ENCODE assay signal across 25 cellular contexts in genomic region chr11:7307836-7308235, GRCh38. TPM values are rescaled to one million over a fixed set of nuclear protein-coding genes. Genes with fewer than 3 reads are reported as not detected.
DNase-seq lines count a peak whose midpoint lies in the region; ATAC-seq, FAIRE-seq and TF ChIP-seq lines count a peak whose summit lies in the region.
"Had no signal": no experiment of that assay in that cellular context is flagged by ENCODE, and none has a peak within 500 bp of the region (broad histone marks: within the 10 kb centered on the region; RNA-seq: fewer than 3 reads in every experiment).

No MANE protein-coding gene starts in this region.

- TF ChIP-seq CTCF in GM13976 (IDR thresholded peaks at IDR 0.05; ENCODE audit: borderline replicate concordance, control extremely low read depth, extremely low read depth, insufficient read depth, missing control alignments) (no peak), GM12878 (IDR thresholded peaks at IDR 0.05 in 2 of 3, conservative IDR thresholded peaks at IDR 0.05 in 1 of 3; ENCODE audit: control insufficient read depth in 2 of 3, extremely low read depth in 1 of 3, insufficient read depth in 1 of 3, low read depth in 3 of 3, low read length in 3 of 3) (no peak), thyroid gland (IDR thresholded peaks at IDR 0.05) (no peak)

- H3K9ac ChIP-seq in GM12878 (ENCODE audit: control insufficient read depth, insufficient read depth, low read length) = no peak overlapping the region

- no peak overlapping the region for H3K27ac ChIP-seq in GM12878 (ENCODE audit: control insufficient read depth, insufficient read depth)
- no peak overlapping the region for H3K27ac ChIP-seq in thyroid gland
- H3K27ac ChIP-seq: brain microvascular endothelial cell, C4-2B, coronary artery, suprapubic skin had no signal

- H3K9me3 ChIP-seq in GM12878 (replicated peaks; ENCODE audit: control insufficient read depth, insufficient read depth, low read length) (no peaks in the 10 kb centered on the region), thyroid gland (no peaks in the 10 kb centered on the region)
- H3K9me3 ChIP-seq: MG63, suprapubic skin had no signal

- no peak overlapping the region; the same call in 1 of the 2 replicates for H3K4me2 ChIP-seq in GM12878 (ENCODE audit: control insufficient read depth, insufficient read depth)

- peak; percentile 38 for DNase-seq in GM13976 (ENCODE audit: low spot score)
- DNase-seq in GM12878 (ENCODE audit: low read depth, low spot score) = peak; percentile 21
- DNase-seq in thyroid gland = no peak
- no peak for DNase-seq in SW 1271 (lab: John Stamatoyannopoulos, UW)
- DNase-seq: activated naive CD8-positive, alpha-beta T cell treated with anti-CD3 and anti-CD28 coated beads, Interleukin-2, amount 10 ng/mL, durations not matched to agents 7 days and 5 days; brain microvascular endothelial cell; DMS 273 treated with DMSO at 0.1 percent for 48 hours; HFFc6; hippocampal formation; MG63; NCI-H187; occipital lobe; right cardiac atrium; RPMI8226 had no signal

- RAD21 ChIA-PET in GM12878 (lab: Charles Lee; ENCODE audit: unreplicated experiment) = no interaction called here

- no peaks in the 10 kb centered on the region for H3K79me2 ChIP-seq in GM12878 (ENCODE audit: control insufficient read depth, insufficient read depth, low read length)

- peak; percentile 56 for FAIRE-seq in GM12878 (lab: Jason Lieb, UNC)
- FAIRE-seq: G401.6, keratinocyte had no signal

- H4K20me1 ChIP-seq in GM12878 (ENCODE audit: control insufficient read depth, insufficient read depth) = no peaks in the 10 kb centered on the region

- ATAC-seq in GM21526 (IDR thresholded peaks at IDR 0.05; ENCODE audit: low FRiP score, unreplicated experiment) (peak; percentile 78), HG03095 (IDR thresholded peaks at IDR 0.05; ENCODE audit: unreplicated experiment) (peak; percentile 80), GM12878 (peak; percentile 80), GM19455 (IDR thresholded peaks at IDR 0.05; ENCODE audit: unreplicated experiment) (no peak), HG03571 (IDR thresholded peaks at IDR 0.05; ENCODE audit: unreplicated experiment) (no peak)
- ATAC-seq: right cardiac atrium had no signal

- in situ Hi-C loops in GM13976 (cut with MboI; ENCODE audit: low sequenced_read_pairs, unreplicated experiment) = no loop called here
- in situ Hi-C loops in GM12878 (cut with MboI) = no loop called here

- H3K4me1 ChIP-seq in GM12878 (ENCODE audit: control insufficient read depth, insufficient read depth, low read length) (no peaks in the 10 kb centered on the region; the same call in 1 of the 2 replicates), thyroid gland (no peaks in the 10 kb centered on the region)
- H3K4me1 ChIP-seq: suprapubic skin had no signal

- 0% methylated on average over 2 of the region's 2 CpGs for whole genome bisulfite sequencing in GM12878 (ENCODE audit: insufficient coverage, insufficient replicate concordance, low lambda C conversion rate, missing lambda C conversion rate)
- WGBS in thyroid gland, 2 donors = 81 to 83% methylated on average over 2 of the region's 2 CpGs

- SMC1A ChIA-PET in GM12878 (lab: Charles Lee; ENCODE audit: uncharacterized antibody, unreplicated experiment) = no interaction called here

- no peak for TF ChIP-seq RAD21 in GM12878 (IDR thresholded peaks at IDR 0.05; ENCODE audit: insufficient read depth, low read depth, low read length)

- TF ChIP-seq EP300 in GM12878 (IDR thresholded peaks at IDR 0.05; ENCODE audit: borderline replicate concordance in 1 of 2, control insufficient read depth in 1 of 2, low read depth in 2 of 2, low read length in 2 of 2) = no peak

- H3K27me3 ChIP-seq in GM12878 (replicated peaks in 1 of 2; ENCODE audit: control insufficient read depth in 2 of 2, insufficient read depth in 2 of 2, low read length in 1 of 2) (no peaks in the 10 kb centered on the region), thyroid gland (no peaks in the 10 kb centered on the region)
- H3K27me3 ChIP-seq: brain microvascular endothelial cell, MG63, suprapubic skin had no signal

- intact Hi-C loops in GM12878 (cut with micrococcal nuclease; ENCODE audit: unreplicated experiment) = no loop called here
- intact Hi-C loops in thyroid gland (cut with DNase I) = no loop called here

- CTCF ChIA-PET in GM12878 (lab: Yijun Ruan, JAX) = no interaction called here

- POLR2A ChIA-PET in GM12878 (lab: Charles Lee) = no interaction called here

- BruUV-seq in GM12878 (replicated peaks; lab: Mats Ljungman, UMichigan) = no TSS peak

- H3K4me3 ChIP-seq in GM12878 (no peak overlapping the region), thyroid gland (replicated peaks in 1 of 3) (no peak overlapping the region)
- H3K4me3 ChIP-seq: coronary artery, MG63, suprapubic skin had no signal

- H3K36me3 ChIP-seq in GM12878 (ENCODE audit: control insufficient read depth in 2 of 2, insufficient read depth in 2 of 2, low read length in 1 of 2) (no peaks in the 10 kb centered on the region), thyroid gland (no peaks in the 10 kb centered on the region)
- H3K36me3 ChIP-seq: brain microvascular endothelial cell, MG63, suprapubic skin had no signal

- no peak for TF ChIP-seq POLR2A in GM12878 (IDR thresholded peaks at IDR 0.05; ENCODE audit: low read depth, low read length)
- no peak for TF ChIP-seq POLR2A in thyroid gland (IDR thresholded peaks at IDR 0.05)

- no peak overlapping the region for H2AFZ ChIP-seq in GM12878 (ENCODE audit: control insufficient read depth, low read depth, low read length)

TF ChIP-seq in GM12878, 131 proteins besides CTCF, POLR2A, EP300 and RAD21 (continues in another document):
- TF ChIP-seq HDAC2 (IDR thresholded peaks at IDR 0.05) (no peak), NR2F1 (conservative IDR thresholded peaks at IDR 0.05) (no peak), PRDM15 (CRISPR knock-in tag; IDR thresholded peaks at IDR 0.05) (no peak), TCF12 (IDR thresholded peaks at IDR 0.05; ENCODE audit: low read depth, low read length) (no peak), CREB1 (IDR thresholded peaks at IDR 0.05; ENCODE audit: low read depth) (no peak), POU2F2 (IDR thresholded peaks at IDR 0.05; ENCODE audit: borderline replicate concordance, low read depth, low read length) (no peak), CHD2 (IDR thresholded peaks at IDR 0.05; ENCODE audit: borderline replicate concordance, low read depth, low read length) (no peak), ESRRA (IDR thresholded peaks at IDR 0.05; ENCODE audit: low read length) (no peak), EED (IDR thresholded peaks at IDR 0.05; ENCODE audit: low read depth) (peak; percentile 77), KAT2A (conservative IDR thresholded peaks at IDR 0.05; ENCODE audit: control insufficient read depth, low read depth, low read length) (no peak), RUNX3 (IDR thresholded peaks at IDR 0.05; ENCODE audit: low read length) (peak; percentile 57), HDAC6 (IDR thresholded peaks at IDR 0.05; ENCODE audit: unreplicated experiment) (no peak)

RNA-seq across cellular contexts. Expression of gene SYT9, which starts 56.1 kb away (rescaled TPM):
- not detected in 2 replicates for total RNA-seq in GM12878 (2013; cell fraction: nucleolus; rRNA removed)
- total RNA-seq in GM12878 (2014; rRNA removed) (not detected in 2 replicates), GM12878 (2014; rRNA removed; fragmentation: Illumina TruSeq; extraction: Trizol) (not detected in 2 replicates), GM12878 (2021) (not detected in 2 replicates), thyroid gland (1 to 10 TPM; 1.3 to 7.6 (median 4.2) TPM)
- not detected for polyA plus RNA-seq in GM12878 (2011; ENCODE audit: low read depth)
- polyA plus RNA-seq in GM12878 (2011; rRNA removed) (not detected in 2 replicates), GM12878 (2014; fragmentation: Illumina TruSeq; extraction: Trizol) (not detected in 2 replicates), GM12878 (2014; fragmentation: Nextera tagmentation; extraction: Ambion mirVana) (under 1 TPM in 1 of 2 experiments, not detected in 1; 0.03 TPM), GM12878 (2014; rRNA removed) (not detected in 2 replicates), GM12878 (2016; fragmentation: Nextera tagmentation; extraction: Ambion mirVana) (not detected)
- polyA plus RNA-seq in GM12878 (2011; cell fraction: cytosol; rRNA removed) = not detected in 2 replicates
- polyA plus RNA-seq in GM12878 (2011; cell fraction: nucleus; rRNA removed) = 0.03 TPM in 1 of 2 replicates, not detected in the other
- 0.04 TPM in 1 of 2 replicates, not detected in the other for polyA plus RNA-seq in GM12878 (2012)
- not detected in 2 replicates for polyA minus RNA-seq in GM12878 (2011; rRNA and poly(A)+ RNA removed)
- not detected in 2 replicates for polyA minus RNA-seq in GM12878 (2011; cell fraction: cytosol; rRNA and poly(A)+ RNA removed)
- polyA minus RNA-seq in GM12878 (2011; cell fraction: nucleus; rRNA and poly(A)+ RNA removed) = not detected in 2 replicates
- total RNA-seq: activated naive CD8-positive, alpha-beta T cell treated with anti-CD3 and anti-CD28 coated beads, Interleukin-2, amount 10 ng/mL, durations not matched to agents 7 days and 5 days; activated T-helper 2 cell treated with anti-CD3 and anti-CD28 coated beads, Interferon-gamma antibody, Interleukin-2, Interleukin-4, amounts not matched to agents 10 μg/mL and 5 μg/mL and 100 μg/mL, durations not matched to agents 14 hours and 24 hours and 36 hours; HFFc6; myocyte had no signal
- polyA plus RNA-seq: keratinocyte had no signal

Comparison
In these comparisons a context has a peak if more than half of its experiments do, and no peak if none do; other contexts are left out.
1. DNase-seq: peak in GM13976 (single experiment) and GM12878 (single experiment); none in thyroid gland (0 of 2) and SW 1271 (0 of 2).
2. ATAC-seq: peak in GM21526 (single experiment), HG03095 (single experiment) and GM12878 (single experiment); none in GM19455 (single experiment) and HG03571 (single experiment).